ENCODE assay signal across 8 cellular contexts in the genomic region with DNA sequence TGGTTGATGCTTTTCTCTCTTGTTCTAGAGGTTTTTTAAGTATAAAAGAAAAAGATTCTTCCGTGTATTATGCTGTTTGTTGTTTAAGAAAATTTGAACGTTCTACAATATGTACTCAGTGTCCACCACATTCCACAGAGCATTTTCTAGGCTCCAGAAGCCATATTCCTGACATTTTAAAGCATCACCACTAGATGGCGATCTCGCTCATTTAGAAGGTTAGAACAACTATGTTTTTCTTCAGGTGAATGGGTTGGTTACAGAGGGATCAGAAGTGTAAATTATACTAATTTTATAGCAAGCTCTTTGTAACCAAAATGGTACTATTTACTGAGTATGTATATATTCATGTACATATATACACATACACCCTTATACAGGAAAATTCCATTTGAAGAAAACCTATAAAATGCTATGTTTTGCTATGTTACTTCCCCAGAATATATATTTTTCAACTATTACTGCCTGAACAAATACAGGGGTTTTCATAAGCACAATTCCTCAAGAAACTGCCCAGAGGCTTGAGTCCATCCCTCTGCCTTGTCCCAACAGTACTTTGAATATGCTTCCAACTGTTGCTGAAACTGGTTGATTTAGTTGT.
DNase-seq lines count a peak whose midpoint lies in the region; TF ChIP-seq lines count a peak whose summit lies in the region.

No MANE protein-coding gene starts in this region.

- no peak overlapping the region for H3K23ac ChIP-seq in neuronal stem cell (ENCODE audit: low read depth, low read length, poor library complexity)

- H3K27me3 ChIP-seq in esophagus squamous epithelium, result no peaks in the 10 kb centered on the region
- H3K27me3 ChIP-seq in neuronal stem cell (ENCODE audit: control insufficient read depth in 3 of 3, insufficient read depth in 3 of 3, low read depth in 1 of 3, low read length in 3 of 3), result no peaks in the 10 kb centered on the region

- no peak overlapping the region for H2BK5ac ChIP-seq in neuronal stem cell (ENCODE audit: low read length)

- no peak for TF ChIP-seq POLR2A in esophagus squamous epithelium (IDR thresholded peaks at IDR 0.05)

- no peak overlapping the region for H4K91ac ChIP-seq in neuronal stem cell (ENCODE audit: low read depth, low read length, poor library complexity)

- H3K27ac ChIP-seq in SK-N-MC (peak overlapping the region; percentile 56), esophagus squamous epithelium (no peak overlapping the region), neuronal stem cell (replicated peaks; ENCODE audit: low read length) (no peak overlapping the region)

- H2BK120ac ChIP-seq in neuronal stem cell (ENCODE audit: low read depth, low read length), result no peak overlapping the region

- no peak overlapping the region for H3K4me3 ChIP-seq in AG09309 (ENCODE audit: control insufficient read depth, low read depth, low read length)
- no peak overlapping the region for H3K4me3 ChIP-seq in SK-N-MC
- no peak overlapping the region for H3K4me3 ChIP-seq in esophagus squamous epithelium
- no peak overlapping the region for H3K4me3 ChIP-seq in neuronal stem cell (ENCODE audit: low read length in 2 of 2)

- H3K9ac ChIP-seq in SK-N-MC (ENCODE audit: insufficient read length) (no peak overlapping the region), neuronal stem cell (ENCODE audit: low read depth, low read length, poor library complexity) (no peak overlapping the region)

- H2BK15ac ChIP-seq in neuronal stem cell (ENCODE audit: low read length), result no peak overlapping the region

- H3K4ac ChIP-seq in neuronal stem cell (ENCODE audit: low read length), result no peak overlapping the region

- no peak overlapping the region for H2BK12ac ChIP-seq in neuronal stem cell (ENCODE audit: low read length)

- H3K9me3 ChIP-seq in SK-N-MC (ENCODE audit: low read depth, low read length) (no peaks in the 10 kb centered on the region), esophagus squamous epithelium (no peaks in the 10 kb centered on the region), neuronal stem cell (replicated peaks in 1 of 2; ENCODE audit: control insufficient read depth in 2 of 2, insufficient read depth in 1 of 2, low read depth in 1 of 2, low read length in 2 of 2) (no peaks in the 10 kb centered on the region)

- CTCF ChIA-PET in GM10248 (lab: Yijun Ruan, JAX), result interaction anchor here (1.0 to 2.4 kb wide), 6 partner anchors 9 to 297 kb away, joined by 3 to 17 read pairs (median 4); no protein-coding TSS in a partner anchor

- H3K14ac ChIP-seq in neuronal stem cell (ENCODE audit: low read length), result no peak overlapping the region

- H3K4me1 ChIP-seq in esophagus squamous epithelium (no peaks in the 10 kb centered on the region), neuronal stem cell (ENCODE audit: control insufficient read depth in 2 of 2, insufficient read depth in 1 of 2, low read depth in 1 of 2, low read length in 2 of 2) (no peaks in the 10 kb centered on the region)

- TF ChIP-seq CTCF in AG09309 (IDR thresholded peaks at IDR 0.05; ENCODE audit: control insufficient read depth, insufficient read depth, low read depth, low read length, missing control alignments) (peak; percentile 65), GM10248 (IDR thresholded peaks at IDR 0.05; ENCODE audit: control extremely low read depth, extremely low read depth, low read depth, missing control alignments) (peak; percentile 73), esophagus squamous epithelium (IDR thresholded peaks at IDR 0.05) (peak; percentile 12 to 56 (median 42))

- H3K79me1 ChIP-seq in neuronal stem cell (ENCODE audit: low read depth, low read length), result no peaks in the 10 kb centered on the region

- no peaks in the 10 kb centered on the region for H3K36me3 ChIP-seq in SK-N-MC (ENCODE audit: insufficient read depth, low read length)
- H3K36me3 ChIP-seq in esophagus squamous epithelium, result no peaks in the 10 kb centered on the region
- no peaks in the 10 kb centered on the region for H3K36me3 ChIP-seq in neuronal stem cell (replicated peaks in 1 of 2; ENCODE audit: control insufficient read depth in 2 of 2, insufficient read depth in 2 of 2, low read length in 2 of 2)

- POLR2A ChIA-PET in GM10248 (lab: Yijun Ruan, JAX), result no interaction called here

- 1% methylated on average over 4 of the region's 4 CpGs for WGBS in esophagus squamous epithelium, 2 donors
- WGBS in neuronal stem cell (ENCODE audit: extremely low coverage in 2 of 2, insufficient read length in 2 of 2, insufficient replicate concordance in 1 of 2), 2 donors, result no CpG with 5 or more reads among the region's 4 CpGs

- no peak overlapping the region for H3K18ac ChIP-seq in neuronal stem cell (ENCODE audit: low read length)

- DNase-seq in AG09309 (ENCODE audit: low read depth) (peak; percentile 17), GM10248 (ENCODE audit: extremely low spot score) (peak; percentile 38), HCEC 1CT (peak; percentile 57), M059J (ENCODE audit: low read depth) (peak; percentile 66), SK-N-MC (ENCODE audit: low read depth, low spot score) (peak; percentile 70), esophagus squamous epithelium (lab: John Stamatoyannopoulos, UW) (no peak), neuronal stem cell (ENCODE audit: low spot score) (peak; percentile 47), ecto neural progenitor cell (ENCODE audit: low spot score) (no peak)

- no peak overlapping the region for H4K8ac ChIP-seq in neuronal stem cell (ENCODE audit: low read depth, low read length)

- no peak overlapping the region for H2AFZ ChIP-seq in neuronal stem cell (ENCODE audit: low read length)

- intact Hi-C loops in esophagus squamous epithelium (cut with DNase I), result no loop called here

- H2AK5ac ChIP-seq in neuronal stem cell (ENCODE audit: low read depth, low read length), result no peak overlapping the region

- H3K4me2 ChIP-seq in neuronal stem cell (ENCODE audit: insufficient read depth, low read length, poor library complexity, severe bottlenecking), result no peak overlapping the region

Comparison
In these comparisons a context has a peak if more than half of its experiments do, and no peak if none do; other contexts are left out.
1. DNase-seq: peak in AG09309 (single experiment), GM10248 (single experiment), HCEC 1CT (single experiment), M059J (single experiment), SK-N-MC (single experiment) and neuronal stem cell (single experiment); none in esophagus squamous epithelium (single experiment) and ecto neural progenitor cell (single experiment).
2. Peak in every context shown above with its lines, with median percentiles within 50 percentile points of each other: CTCF ChIP-seq.